Comparison of ENCODE assay signal across 22 cellular contexts in genomic region chr16:61780161-61780560, GRCh38.
"Had no signal": no experiment of that assay in that cellular context is flagged by ENCODE, and none has a peak within 500 bp of the region (broad histone marks: within the 10 kb centered on the region; RNA-seq: fewer than 3 reads in every experiment).

No MANE protein-coding gene starts in this region.

- DNase-seq: cortex of kidney; effector CD8-positive, alpha-beta T cell; effector memory CD8-positive, alpha-beta T cell; endodermal cell; esophagus squamous epithelium; foreskin fibroblast; foreskin melanocyte; gastrocnemius medialis; glutamatergic neuron; head of caudate nucleus; heart right ventricle; hippocampal formation; left cardiac atrium; left lung; left ventricle myocardium superior; lower lobe of right lung; mesenchymal stem cell; midbrain; naive thymus-derived CD4-positive, alpha-beta T cell; natural killer cell had no signal

- H3K36me3 ChIP-seq: esophagus squamous epithelium, gastrocnemius medialis, heart right ventricle, left lung, lower lobe of right lung had no signal

- H3K27ac ChIP-seq: epithelial cell of prostate, esophagus squamous epithelium, gastrocnemius medialis, heart right ventricle, left lung, lower lobe of right lung had no signal

- H3K4me3 ChIP-seq: esophagus squamous epithelium, gastrocnemius medialis, heart right ventricle, left lung, lower lobe of right lung had no signal

- H3K27me3 ChIP-seq: esophagus squamous epithelium, gastrocnemius medialis, heart right ventricle, left lung had no signal

- ATAC-seq: effector memory CD8-positive, alpha-beta T cell; esophagus mucosa; gastrocnemius medialis; heart right ventricle; left cardiac atrium; left lung; left ventricle myocardium superior; lower lobe of right lung; naive thymus-derived CD4-positive, alpha-beta T cell; natural killer cell had no signal

- H3K4me1 ChIP-seq: esophagus squamous epithelium, gastrocnemius medialis, heart right ventricle, left lung, lower lobe of right lung had no signal

- H3K9me3 ChIP-seq: esophagus squamous epithelium, gastrocnemius medialis, left lung, lower lobe of right lung had no signal
